13 cellular contexts compared by ENCODE assay signal in genomic region chr3:127454968-127455367, GRCh38.
A peak's percentile ranks its signal among the peaks of the same experiment; 100 is the strongest.
DNase-seq lines count a peak whose midpoint lies in the region; ATAC-seq and TF ChIP-seq lines count a peak whose summit lies in the region.
"Had no signal": no experiment of that assay in that cellular context is flagged by ENCODE, and none has a peak within 500 bp of the region (broad histone marks: within the 10 kb centered on the region; RNA-seq: fewer than 3 reads in every experiment).

No MANE protein-coding gene starts in this region.

- POLR2A ChIA-PET in naive thymus-derived CD4-positive, alpha-beta T cell (lab: Charles Lee): no interaction called here

- no peak overlapping the region for H3K4me3 ChIP-seq in naive thymus-derived CD4-positive, alpha-beta T cell (ENCODE audit: low read length)
- H3K4me3 ChIP-seq: uterus had no signal

- H3K36me3 Mint-ChIP-seq in brain: no peaks in the 10 kb centered on the region
- H3K36me3 Mint-ChIP-seq in naive thymus-derived CD4-positive, alpha-beta T cell: peaks cover 0 to 7% (median 0%) of the 10 kb centered on the region in 5 donors
- H3K36me3 Mint-ChIP-seq in type B pancreatic cell: no peaks in the 10 kb centered on the region

- no peak for TF ChIP-seq CTCF in brain (conservative IDR thresholded peaks at IDR 0.05)
- no peak for TF ChIP-seq CTCF in type B pancreatic cell (conservative IDR thresholded peaks at IDR 0.05)

- no peak overlapping the region for H3K27ac ChIP-seq in naive thymus-derived CD4-positive, alpha-beta T cell (ENCODE audit: low read depth, low read length)
- H3K27ac ChIP-seq: breast epithelium, esophagus muscularis mucosa, uterus had no signal

- H3K27ac Mint-ChIP-seq in brain (peak overlapping the region; percentile 7 to 91 (median 89)), type B pancreatic cell (no peak overlapping the region)
- H3K27ac Mint-ChIP-seq in naive thymus-derived CD4-positive, alpha-beta T cell: peak overlapping the region in 1 of 9 donors; percentile 33
- H3K27ac Mint-ChIP-seq: activated naive CD4-positive, alpha-beta T cell treated with anti-CD3 and anti-CD28 coated beads, Interleukin-2, amount 50 U/mL, for 72 hours had no signal

- H3K4me1 Mint-ChIP-seq in brain (peaks cover 76% of the 10 kb centered on the region), type B pancreatic cell (ENCODE audit: unreplicated experiment) (peaks cover 4% of the 10 kb centered on the region)
- peaks cover 4 to 18% (median 14%) of the 10 kb centered on the region in 7 donors for H3K4me1 Mint-ChIP-seq in naive thymus-derived CD4-positive, alpha-beta T cell

- H3K4me1 ChIP-seq in naive thymus-derived CD4-positive, alpha-beta T cell (ENCODE audit: control insufficient read depth in 2 of 2, insufficient read depth in 2 of 2, low read length in 2 of 2): no peaks in the 10 kb centered on the region

- peaks cover 63% of the 10 kb centered on the region for H3K27me3 Mint-ChIP-seq in brain
- H3K27me3 Mint-ChIP-seq in naive thymus-derived CD4-positive, alpha-beta T cell: peaks cover 47 to 73% (median 67%) of the 10 kb centered on the region in 5 donors
- H3K27me3 Mint-ChIP-seq in type B pancreatic cell: peaks cover 81% of the 10 kb centered on the region

- peaks cover 0 to 8% of the 10 kb centered on the region in 2 donors for H3K27me3 ChIP-seq in naive thymus-derived CD4-positive, alpha-beta T cell (ENCODE audit: control insufficient read depth in 2 of 2, insufficient read depth in 2 of 2, low read length in 2 of 2)

- H3K4me3 Mint-ChIP-seq in brain (peak overlapping the region; percentile 34 to 80 (median 72)), type B pancreatic cell (peak overlapping the region; percentile 74)
- H3K4me3 Mint-ChIP-seq in naive thymus-derived CD4-positive, alpha-beta T cell: peak overlapping the region; percentile 6 to 77 (median 49)

- H3K9me3 Mint-ChIP-seq in brain: peaks cover 0 to 6% (median 0%) of the 10 kb centered on the region in 5 experiments
- H3K9me3 Mint-ChIP-seq in naive thymus-derived CD4-positive, alpha-beta T cell: peaks cover 0 to 7% (median 0%) of the 10 kb centered on the region in 11 donors
- no peaks in the 10 kb centered on the region for H3K9me3 Mint-ChIP-seq in type B pancreatic cell
- H3K9me3 Mint-ChIP-seq: activated naive CD4-positive, alpha-beta T cell treated with anti-CD3 and anti-CD28 coated beads, Interleukin-2, amount 50 U/mL, for 72 hours had no signal

- ATAC-seq in left cardiac atrium: no peak
- ATAC-seq in Right ventricle myocardium inferior: no peak
- ATAC-seq in naive thymus-derived CD4-positive, alpha-beta T cell: no peak
- no peak for ATAC-seq in HG03354 (IDR thresholded peaks at IDR 0.05; ENCODE audit: poor library complexity, severe bottlenecking, unreplicated experiment)

- CTCF ChIA-PET in naive thymus-derived CD4-positive, alpha-beta T cell (lab: Charles Lee): no interaction called here

- DNase-seq in left cardiac atrium (peak; percentile 6), Right ventricle myocardium inferior (ENCODE audit: missing footprints) (no peak), type B pancreatic cell (ENCODE audit: extremely low spot score, unreplicated experiment) (no peak), NCI-H1105 (lab: John Stamatoyannopoulos, UW) (no peak)
- no peak for DNase-seq in naive thymus-derived CD4-positive, alpha-beta T cell
- DNase-seq in stimulated activated CD4-positive, alpha-beta T cell treated with anti-CD3 and anti-CD28 coated beads, Interleukin-15, amount 100 ng/mL, for 24 hours: no peak

- H3K9me3 ChIP-seq in naive thymus-derived CD4-positive, alpha-beta T cell (ENCODE audit: control insufficient read depth in 2 of 3, low read length in 3 of 3): no peaks in the 10 kb centered on the region
- H3K9me3 ChIP-seq: breast epithelium, esophagus muscularis mucosa, stomach, uterus had no signal

- no peaks in the 10 kb centered on the region for H3K36me3 ChIP-seq in naive thymus-derived CD4-positive, alpha-beta T cell (ENCODE audit: control insufficient read depth in 2 of 3, insufficient read depth in 3 of 3, low read length in 3 of 3)
- H3K36me3 ChIP-seq: breast epithelium, esophagus muscularis mucosa, stomach, uterus had no signal

- intact Hi-C loops in left cardiac atrium (cut with DNase I) (loop anchor here (2.0 to 10.0 kb wide), 5 partner anchors 440 to 930 kb away; partner anchors contain the start of gene CHST13 (in 1 of the 2)), Right ventricle myocardium inferior (cut with DNase I) (loop anchor here (2.0 to 5.0 kb wide), 4 partner anchors 472 to 933 kb away; partner anchors contain the start of genes CHST13 and PLXNA1)
- intact Hi-C loops in naive thymus-derived CD4-positive, alpha-beta T cell (cut with micrococcal nuclease): loop anchor here in 1 of 2 donors (1.0 to 5.0 kb wide), 3 partner anchors 473 to 933 kb away; partner anchors contain the start of gene PLXNA1
